Comparison of ENCODE assay signal across 1 cellular context in the genomic region with DNA sequence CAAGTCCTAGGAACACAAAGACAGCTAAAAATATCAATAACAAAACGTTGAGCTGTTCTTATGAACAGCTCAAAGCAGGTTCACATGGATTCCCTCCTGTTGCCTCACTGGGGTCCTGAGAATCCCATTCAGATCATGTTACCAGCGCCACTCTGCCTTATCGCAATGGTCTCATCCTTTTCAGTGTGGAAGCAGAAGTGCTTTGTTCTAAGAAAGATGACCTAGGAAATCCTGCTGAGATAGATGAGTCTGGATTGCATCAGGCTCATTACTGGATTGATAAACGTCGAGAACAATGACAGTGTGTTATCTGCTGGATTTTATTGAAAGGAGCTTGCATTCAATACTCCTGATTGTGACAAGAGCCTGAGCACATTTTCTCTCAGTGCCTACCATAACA.
TF ChIP-seq lines count a peak whose summit lies in the region.

No MANE protein-coding gene starts in this region.

TF ChIP-seq in WTC11, 78 proteins besides CTCF, POLR2A, EP300 and RAD21 (continued from another document):
- TF ChIP-seq, protein P1, sequence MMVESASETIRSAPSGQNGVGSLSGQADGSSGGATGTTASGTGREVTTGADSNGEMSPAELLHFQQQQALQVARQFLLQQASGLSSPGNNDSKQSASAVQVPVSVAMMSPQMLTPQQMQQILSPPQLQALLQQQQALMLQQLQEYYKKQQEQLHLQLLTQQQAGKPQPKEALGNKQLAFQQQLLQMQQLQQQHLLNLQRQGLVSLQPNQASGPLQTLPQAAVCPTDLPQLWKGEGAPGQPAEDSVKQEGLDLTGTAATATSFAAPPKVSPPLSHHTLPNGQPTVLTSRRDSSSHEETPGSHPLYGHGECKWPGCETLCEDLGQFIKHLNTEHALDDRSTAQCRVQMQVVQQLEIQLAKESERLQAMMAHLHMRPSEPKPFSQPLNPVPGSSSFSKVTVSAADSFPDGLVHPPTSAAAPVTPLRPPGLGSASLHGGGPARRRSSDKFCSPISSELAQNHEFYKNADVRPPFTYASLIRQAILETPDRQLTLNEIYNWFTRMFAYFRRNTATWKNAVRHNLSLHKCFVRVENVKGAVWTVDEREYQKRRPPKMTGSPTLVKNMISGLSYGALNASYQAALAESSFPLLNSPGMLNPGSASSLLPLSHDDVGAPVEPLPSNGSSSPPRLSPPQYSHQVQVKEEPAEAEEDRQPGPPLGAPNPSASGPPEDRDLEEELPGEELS (CRISPR knock-in tag; IDR thresholded peaks at IDR 0.05) = no peak
- TF ChIP-seq JUN (CRISPR knock-in tag; IDR thresholded peaks at IDR 0.05) = no peak
- no peak for TF ChIP-seq TCF7 (CRISPR knock-in tag; IDR thresholded peaks at IDR 0.05; ENCODE audit: low read depth)
- TF ChIP-seq ZNF121 (CRISPR knock-in tag; IDR thresholded peaks at IDR 0.05) = no peak
- TF ChIP-seq, protein P2, sequence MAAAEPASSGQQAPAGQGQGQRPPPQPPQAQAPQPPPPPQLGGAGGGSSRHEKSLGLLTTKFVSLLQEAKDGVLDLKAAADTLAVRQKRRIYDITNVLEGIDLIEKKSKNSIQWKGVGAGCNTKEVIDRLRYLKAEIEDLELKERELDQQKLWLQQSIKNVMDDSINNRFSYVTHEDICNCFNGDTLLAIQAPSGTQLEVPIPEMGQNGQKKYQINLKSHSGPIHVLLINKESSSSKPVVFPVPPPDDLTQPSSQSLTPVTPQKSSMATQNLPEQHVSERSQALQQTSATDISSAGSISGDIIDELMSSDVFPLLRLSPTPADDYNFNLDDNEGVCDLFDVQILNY (CRISPR knock-in tag; IDR thresholded peaks at IDR 0.05) = no peak
- no peak for TF ChIP-seq IRF1 (CRISPR knock-in tag; IDR thresholded peaks at IDR 0.05)
